In the genomic region with DNA sequence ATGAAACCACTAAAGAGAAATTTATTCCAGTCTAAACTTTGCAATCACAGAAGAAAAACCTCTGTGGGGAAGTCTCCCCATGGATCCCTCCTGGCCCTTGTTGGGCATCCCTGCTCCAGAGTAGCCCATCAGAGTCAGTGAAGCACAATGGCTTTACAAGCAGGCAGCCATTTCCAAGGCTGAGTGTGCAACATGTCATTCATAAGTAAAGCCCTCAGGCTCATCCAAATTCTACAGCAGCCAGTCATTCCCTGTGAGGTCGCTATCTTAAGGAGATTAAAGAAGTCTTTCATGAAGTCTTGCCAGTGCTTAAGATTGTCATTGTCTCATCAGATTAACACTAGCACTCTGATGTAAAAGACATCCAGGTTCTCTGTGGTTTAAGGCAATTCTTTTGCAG, we compare ENCODE assay signal across 17 cellular contexts. TPM values are rescaled to one million over a fixed set of nuclear protein-coding genes. Genes with fewer than 3 reads are reported as not detected.
"Had no signal": no experiment of that assay in that cellular context is flagged by ENCODE, and none has a peak within 500 bp of the region (broad histone marks: within the 10 kb centered on the region; RNA-seq: fewer than 3 reads in every experiment).

No MANE protein-coding gene starts in this region.

- H3K4me1 ChIP-seq: gastrocnemius medialis, heart left ventricle, left lung, psoas muscle, upper lobe of right lung had no signal

- H3K27me3 ChIP-seq: gastrocnemius medialis, heart left ventricle, left lung, upper lobe of right lung had no signal

- H3K4me3 ChIP-seq: gastrocnemius medialis, heart left ventricle, left lung, psoas muscle, upper lobe of right lung had no signal

- H3K27ac ChIP-seq: epithelial cell of prostate, gastrocnemius medialis, heart left ventricle, left lung, psoas muscle, upper lobe of right lung had no signal

- ATAC-seq: activated CD4-positive, CD25-positive, alpha-beta regulatory T cell treated with anti-CD3 and anti-CD28 coated beads, Interleukin-2, amount 50 U/mL, for 24 hours; gastrocnemius medialis; heart left ventricle; left lung; natural killer cell; psoas muscle; sciatic nerve; stimulated activated naive CD8-positive, alpha-beta T cell treated with anti-CD3 and anti-CD28 coated beads, Interleukin-15, amount 100 ng/mL, for 72 hours; upper lobe of right lung had no signal

- DNase-seq: activated CD4-positive, alpha-beta T cell treated with anti-CD3 and anti-CD28 coated beads, Interleukin-2, amount 50 U/mL, for 1 hour; activated CD8-positive, alpha-beta memory T cell treated with anti-CD3 and anti-CD28 coated beads for 24 hours; activated naive CD4-positive, alpha-beta T cell; activated naive CD8-positive, alpha-beta T cell treated with anti-CD3 and anti-CD28 coated beads, Interleukin-2, amount 10 ng/mL, durations not matched to agents 7 days and 5 days; aorta; cerebellar nuclear complex; effector memory CD4-positive, alpha-beta T cell; gastrocnemius medialis; heart left ventricle; left lung; natural killer cell; psoas muscle; stimulated activated naive CD8-positive, alpha-beta T cell treated with anti-CD3 and anti-CD28 coated beads, Interleukin-15, amount 100 ng/mL, for 72 hours; upper lobe of right lung had no signal

- H3K36me3 ChIP-seq: gastrocnemius medialis, heart left ventricle, left lung, upper lobe of right lung had no signal

- H3K9me3 ChIP-seq: gastrocnemius medialis, psoas muscle, upper lobe of right lung had no signal

RNA-seq across cellular contexts. Expression of a gene that starts 17.0 kb away (rescaled TPM):
- total RNA-seq: activated naive CD8-positive, alpha-beta T cell treated with anti-CD3 and anti-CD28 coated beads, Interleukin-2, amount 10 ng/mL, durations not matched to agents 7 days and 5 days had no signal
